Comparison of ENCODE assay signal across 21 cellular contexts in the genomic region with DNA sequence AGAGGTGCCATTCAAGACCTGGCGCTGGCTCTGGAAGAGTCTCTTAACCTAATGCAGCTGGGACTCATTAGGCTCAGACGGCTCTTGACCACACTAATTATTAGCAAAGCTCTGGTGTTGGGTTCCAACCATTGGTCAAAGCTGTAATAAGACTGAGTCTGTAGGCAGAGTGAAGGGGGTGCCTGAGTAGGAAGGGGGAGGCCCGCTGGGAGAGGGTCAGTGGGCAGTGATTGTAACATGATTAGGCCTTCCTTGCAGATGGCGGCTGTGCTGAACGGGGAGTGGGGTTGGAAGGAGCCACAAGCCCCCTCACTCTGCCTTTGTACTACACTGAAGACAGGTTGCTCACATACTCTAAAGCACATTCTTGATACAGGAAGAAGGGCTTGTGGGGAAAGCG. TPM values are rescaled to one million over a fixed set of nuclear protein-coding genes. Genes with fewer than 3 reads are reported as not detected.
DNase-seq lines count a peak whose midpoint lies in the region; ATAC-seq, FAIRE-seq and TF ChIP-seq lines count a peak whose summit lies in the region.
"Had no signal": no experiment of that assay in that cellular context is flagged by ENCODE, and none has a peak within 500 bp of the region (broad histone marks: within the 10 kb centered on the region; RNA-seq: fewer than 3 reads in every experiment).

No MANE protein-coding gene starts in this region.

- H4K20me1 ChIP-seq in HepG2 (ENCODE audit: insufficient read depth, low read length) (no peaks in the 10 kb centered on the region), MM.1S (ENCODE audit: insufficient read depth, low read length) (no peaks in the 10 kb centered on the region)

- in situ Hi-C loops in HepG2 (cut with HindIII; ENCODE audit: extremely low pct_ligation_motif_present, low pct_unique_long_range_greater_than_20kb): no loop called here

- no peaks in the 10 kb centered on the region for H3K9me3 ChIP-seq in HepG2 (ENCODE audit: low read length)
- no peaks in the 10 kb centered on the region for H3K9me3 ChIP-seq in right lobe of liver
- no peaks in the 10 kb centered on the region for H3K9me3 ChIP-seq in MM.1S (replicated peaks; ENCODE audit: insufficient read depth, low read length)
- no peaks in the 10 kb centered on the region for H3K9me3 ChIP-seq in mucosa of descending colon
- H3K9me3 ChIP-seq: BE2C had no signal

- BruUV-seq in HepG2 (replicated peaks; lab: Mats Ljungman, UMichigan): no TSS peak

- H3K4me1 Mint-ChIP-seq in activated naive CD8-positive, alpha-beta T cell treated with anti-CD3 and anti-CD28 coated beads, Interleukin-2, amount 50 U/mL, for 24 hours: peaks cover 19% of the 10 kb centered on the region
- peaks cover 12 to 21% (median 12%) of the 10 kb centered on the region in 3 donors for H3K4me1 Mint-ChIP-seq in naive B cell

- peak overlapping the region; percentile 70 for H3K27ac Mint-ChIP-seq in activated naive CD8-positive, alpha-beta T cell treated with anti-CD3 and anti-CD28 coated beads, Interleukin-2, amount 50 U/mL, for 24 hours
- H3K27ac Mint-ChIP-seq in naive B cell: peak overlapping the region in 4 of 6 donors; percentile 6 to 76 (median 54)

- TF ChIP-seq POLR2A in HepG2 (IDR thresholded peaks at IDR 0.05; ENCODE audit: insufficient read depth in 1 of 2, low read depth in 2 of 2, low read length in 2 of 2) (no peak), right lobe of liver (IDR thresholded peaks at IDR 0.05) (no peak)

- no peak overlapping the region for H3K9ac ChIP-seq in HepG2 (ENCODE audit: insufficient read depth, low read depth, low read length)
- H3K9ac ChIP-seq in MM.1S (ENCODE audit: low read length): no peak overlapping the region

- no peak for FAIRE-seq in HepG2 (lab: Jason Lieb, UNC)

- no peak overlapping the region for H3K4me3 Mint-ChIP-seq in activated naive CD8-positive, alpha-beta T cell treated with anti-CD3 and anti-CD28 coated beads, Interleukin-2, amount 50 U/mL, for 24 hours
- no peak overlapping the region for H3K4me3 Mint-ChIP-seq in naive B cell
- H3K4me3 Mint-ChIP-seq: H9 had no signal

- TF ChIP-seq EP300 in HepG2 (IDR thresholded peaks at IDR 0.05; ENCODE audit: low read depth in 2 of 2, low read length in 2 of 2) (no peak), HepG2 (CRISPR knock-in tag; IDR thresholded peaks at IDR 0.05; ENCODE audit: borderline replicate concordance) (no peak)

- ATAC-seq in HepG2 (no peak), right lobe of liver (no peak), naive B cell (ENCODE audit: low read depth in 2 of 2) (no peak), mucosa of descending colon (no peak)
- no peak for ATAC-seq in activated naive CD8-positive, alpha-beta T cell treated with anti-CD3 and anti-CD28 coated beads, Interleukin-2, amount 50 U/mL, for 24 hours

- H3K36me3 ChIP-seq in HepG2 (replicated peaks in 1 of 2; ENCODE audit: control insufficient read depth in 1 of 2, insufficient read depth in 2 of 2, low read length in 2 of 2) (peaks cover 40 to 59% of the 10 kb centered on the region in 2 experiments), right lobe of liver (peaks cover 7 to 60% (median 31%) of the 10 kb centered on the region in 4 donors), MM.1S (replicated peaks; ENCODE audit: insufficient read depth, low read length) (peaks cover 40% of the 10 kb centered on the region), mucosa of descending colon (ENCODE audit: low read depth) (peaks cover 14% of the 10 kb centered on the region)

- POLR2A ChIA-PET in HepG2 (lab: Yijun Ruan, JAX): no interaction called here

- H2AFZ ChIP-seq in HepG2 (ENCODE audit: low read length): no peak overlapping the region
- no peak overlapping the region for H2AFZ ChIP-seq in MM.1S (ENCODE audit: low read length)
- H2AFZ ChIP-seq: PC-9 had no signal

- H3K36me3 Mint-ChIP-seq in activated naive CD8-positive, alpha-beta T cell treated with anti-CD3 and anti-CD28 coated beads, Interleukin-2, amount 50 U/mL, for 24 hours (ENCODE audit: low read depth): peaks cover 64% of the 10 kb centered on the region
- peaks cover 16 to 27% of the 10 kb centered on the region in 2 donors for H3K36me3 Mint-ChIP-seq in naive B cell

- no peaks in the 10 kb centered on the region for H3K9me3 Mint-ChIP-seq in activated naive CD8-positive, alpha-beta T cell treated with anti-CD3 and anti-CD28 coated beads, Interleukin-2, amount 50 U/mL, for 24 hours
- no peaks in the 10 kb centered on the region for H3K9me3 Mint-ChIP-seq in naive B cell
- H3K9me3 Mint-ChIP-seq: H9 had no signal

- 96% methylated on average over 5 of the region's 6 CpGs for WGBS in HepG2 (ENCODE audit: low lambda C conversion rate)
- 60% methylated on average over 2 of the region's 6 CpGs for WGBS in right lobe of liver (ENCODE audit: insufficient coverage, low coverage, low lambda C conversion rate, missing lambda C conversion rate)

- no peak for TF ChIP-seq RAD21 in HepG2 (CRISPR knock-in tag; IDR thresholded peaks at IDR 0.05)

- H3K4me3 ChIP-seq in HepG2 (replicated peaks in 1 of 3; ENCODE audit: insufficient read depth in 1 of 3, low read depth in 2 of 3, low read length in 3 of 3): no peak overlapping the region
- no peak overlapping the region for H3K4me3 ChIP-seq in right lobe of liver
- no peak overlapping the region for H3K4me3 ChIP-seq in MM.1S (ENCODE audit: low read length)
- no peak overlapping the region for H3K4me3 ChIP-seq in mucosa of descending colon
- H3K4me3 ChIP-seq: PC-9 had no signal

- H3K27ac ChIP-seq in HepG2 (ENCODE audit: extremely low read length, insufficient read depth, low read length): no peak overlapping the region
- no peak overlapping the region for H3K27ac ChIP-seq in right lobe of liver
- H3K27ac ChIP-seq in MM.1S (ENCODE audit: low read length): no peak overlapping the region
- H3K27ac ChIP-seq: PC-9 had no signal

- H3K4me2 ChIP-seq in HepG2 (ENCODE audit: low read depth, low read length) (no peak overlapping the region), MM.1S (ENCODE audit: low read depth, low read length) (no peak overlapping the region)
- H3K4me2 ChIP-seq: PC-9 had no signal

- no peaks in the 10 kb centered on the region; a peak in 1 of 5 replicates for H3K27me3 ChIP-seq in HepG2 (ENCODE audit: control insufficient read depth in 1 of 2, insufficient read depth in 2 of 2, low read length in 2 of 2)
- H3K27me3 ChIP-seq in right lobe of liver: no peaks in the 10 kb centered on the region
- H3K27me3 ChIP-seq in MM.1S (replicated peaks; ENCODE audit: insufficient read depth, low read length): no peaks in the 10 kb centered on the region
- H3K27me3 ChIP-seq: BE2C had no signal

- CTCF ChIA-PET in HepG2 (lab: Yijun Ruan, JAX; ENCODE audit: low intra/inter-chr PET ratio, low total read pairs): no interaction called here

- no peak for TF ChIP-seq CTCF in HepG2 (CRISPR knock-in tag; IDR thresholded peaks at IDR 0.05)
- TF ChIP-seq CTCF in right lobe of liver (IDR thresholded peaks at IDR 0.05): no peak
- TF ChIP-seq CTCF in MM.1S (IDR thresholded peaks at IDR 0.05; ENCODE audit: low read length): no peak
- no peak for TF ChIP-seq CTCF in mucosa of descending colon (IDR thresholded peaks at IDR 0.05)

- DNase-seq in HepG2 (ENCODE audit: low spot score) (no peak), right lobe of liver (no peak), naive B cell (no peak), MM.1S (no peak), mucosa of descending colon (no peak)
- DNase-seq in activated naive CD8-positive, alpha-beta T cell treated with anti-CD3 and anti-CD28 coated beads, Interleukin-2, amount 50 U/mL, for 24 hours: no peak
- DNase-seq in stimulated activated CD4-positive, alpha-beta T cell treated with anti-CD3 and anti-CD28 coated beads, Interleukin-4, amount 100 ng/mL, for 1 hour: no peak
- DNase-seq: BE2C, COR-L47, DMS79, H9, KBM-7, NCI-H1092 treated with DMSO at 0.1 percent for 48 hours, NCI-H1436 treated with DMSO at 0.1 percent for 48 hours, NCI-H1930, NCI-H226, NCI-H510A treated with DMSO at 0.1 percent for 48 hours, NCI-H748 treated with DMSO at 0.1 percent for 48 hours, RPMI8226, SHP77 had no signal

- no peaks in the 10 kb centered on the region for H3F3A ChIP-seq in MM.1S (ENCODE audit: insufficient read depth, low read length)

- H3K79me2 ChIP-seq in HepG2 (ENCODE audit: insufficient read depth, low read length) (peaks cover 17% of the 10 kb centered on the region), MM.1S (ENCODE audit: low read length) (peaks cover 40% of the 10 kb centered on the region)

- intact Hi-C loops in HepG2 (cut with micrococcal nuclease; ENCODE audit: unreplicated experiment) (no loop called here), right lobe of liver (cut with DNase I) (loop anchor here in 1 of 2 donors (10.0 kb wide), 1 partner anchor 49 kb away; the partner anchor contains the start of genes FAM118B and RPUSD4), mucosa of descending colon (cut with DNase I, micrococcal nuclease) (no loop called here)

- no peaks in the 10 kb centered on the region for H3K27me3 Mint-ChIP-seq in activated naive CD8-positive, alpha-beta T cell treated with anti-CD3 and anti-CD28 coated beads, Interleukin-2, amount 50 U/mL, for 24 hours
- H3K27me3 Mint-ChIP-seq in naive B cell: no peaks in the 10 kb centered on the region

- no peaks in the 10 kb centered on the region for H3K9me2 ChIP-seq in MM.1S (replicated peaks; ENCODE audit: insufficient read depth, low read length)

- H3K4me1 ChIP-seq in HepG2 (ENCODE audit: insufficient read depth, low read length): peaks cover 16% of the 10 kb centered on the region
- H3K4me1 ChIP-seq in right lobe of liver: peaks cover 0 to 7% (median 0%) of the 10 kb centered on the region in 4 donors
- H3K4me1 ChIP-seq in MM.1S (ENCODE audit: low read length): 0 out of 2 replicates have a peak, but pooled peaks cover 6% of the 10 kb centered on the region
- peaks cover 9% of the 10 kb centered on the region for H3K4me1 ChIP-seq in mucosa of descending colon (ENCODE audit: low read depth)
- H3K4me1 ChIP-seq: BE2C had no signal

RNA-seq across cellular contexts. Expression of gene SRPRA, which starts 5.2 kb away (rescaled TPM):
- 16.4 and 27.7 TPM in 2 replicates for total RNA-seq in HepG2 (2016; rRNA removed; fragmentation: Illumina TruSeq; extraction: Trizol)
- total RNA-seq in HepG2 (2016; cell fraction: cytosol; rRNA removed; fragmentation: Illumina TruSeq; extraction: Trizol; ENCODE audit: low read depth): 2.7 and 3.2 TPM in 2 replicates
- 14.6 and 27.3 TPM in 2 replicates for total RNA-seq in HepG2 (2016; cell fraction: insoluble cytoplasmic fraction; rRNA removed; fragmentation: Illumina TruSeq; extraction: Trizol)
- 8.0 and 10.6 TPM in 2 replicates for total RNA-seq in HepG2 (2016; cell fraction: membrane; rRNA removed; fragmentation: Illumina TruSeq; extraction: Trizol)
- total RNA-seq in HepG2 (2016; cell fraction: nucleus; rRNA removed; fragmentation: Illumina TruSeq; extraction: Trizol): 59.3 and 69.9 TPM in 2 replicates
- 64.6 and 67.6 TPM in 2 replicates for polyA plus RNA-seq in HepG2 (2011; rRNA removed)
- 67.4 and 74.4 TPM in 2 replicates for polyA plus RNA-seq in HepG2 (2011; cell fraction: cytosol; rRNA removed)
- 95.0 and 97.8 TPM in 2 replicates for polyA plus RNA-seq in HepG2 (2011; cell fraction: nucleus; rRNA removed)
- polyA plus RNA-seq in HepG2 (2012): 66.3 and 75.8 TPM in 2 replicates
- polyA plus RNA-seq in HepG2 (2016; cell fraction: cytosol; fragmentation: Illumina TruSeq; extraction: Trizol; ENCODE audit: low read depth): 4.3 and 4.8 TPM in 2 replicates
- polyA plus RNA-seq in HepG2 (2016; cell fraction: insoluble cytoplasmic fraction; fragmentation: Illumina TruSeq; extraction: Trizol; ENCODE audit: low read depth): 27.7 and 34.9 TPM in 2 replicates
- 9.2 and 12.3 TPM in 2 replicates for polyA plus RNA-seq in HepG2 (2016; cell fraction: membrane; fragmentation: Illumina TruSeq; extraction: Trizol; ENCODE audit: low read depth)
- polyA plus RNA-seq in HepG2 (2016; cell fraction: nucleus; fragmentation: Illumina TruSeq; extraction: Trizol; ENCODE audit: insufficient read depth, low read depth): 133 TPM in 2 replicates
- 87.4 and 136 TPM in 2 replicates for polyA minus RNA-seq in HepG2 (2011; rRNA and poly(A)+ RNA removed; ENCODE audit: low replicate concordance)
- polyA minus RNA-seq in HepG2 (2011; cell fraction: cytosol; rRNA and poly(A)+ RNA removed): 49.7 and 49.8 TPM in 2 replicates
- polyA minus RNA-seq in HepG2 (2011; cell fraction: nucleus; rRNA and poly(A)+ RNA removed): 135 and 143 TPM in 2 replicates
- 100 to 1,000 TPM in 5 of 6 experiments, 10 to 100 TPM in 1; 95.0 to 150 (median 122) TPM for total RNA-seq in right lobe of liver
- 100 to 1,000 TPM in 1 of 6 donors, 10 to 100 TPM in 5; 55.5 to 102 (median 80.5) TPM for polyA plus RNA-seq in naive B cell (ENCODE audit: low read depth in 6 of 6)
- total RNA-seq in mucosa of descending colon: 10 to 100 TPM; 73.8 to 88.1 (median 79.2) TPM

RNA-seq across cellular contexts. Expression of gene FOXRED1, which starts 5.5 kb away (rescaled TPM):
- total RNA-seq in HepG2 (2016; rRNA removed; fragmentation: Illumina TruSeq; extraction: Trizol): 42.9 and 50.2 TPM in 2 replicates
- total RNA-seq in HepG2 (2016; cell fraction: cytosol; rRNA removed; fragmentation: Illumina TruSeq; extraction: Trizol; ENCODE audit: low read depth): 13.0 and 13.3 TPM in 2 replicates
- total RNA-seq in HepG2 (2016; cell fraction: insoluble cytoplasmic fraction; rRNA removed; fragmentation: Illumina TruSeq; extraction: Trizol): 43.9 and 49.5 TPM in 2 replicates
- 16.4 and 18.0 TPM in 2 replicates for total RNA-seq in HepG2 (2016; cell fraction: membrane; rRNA removed; fragmentation: Illumina TruSeq; extraction: Trizol)
- 32.4 TPM in 2 replicates for total RNA-seq in HepG2 (2016; cell fraction: nucleus; rRNA removed; fragmentation: Illumina TruSeq; extraction: Trizol)
- polyA plus RNA-seq in HepG2 (2011; rRNA removed): 24.7 and 29.6 TPM in 2 replicates
- 24.1 and 38.8 TPM in 2 replicates for polyA plus RNA-seq in HepG2 (2011; cell fraction: cytosol; rRNA removed)
- polyA plus RNA-seq in HepG2 (2011; cell fraction: nucleus; rRNA removed): 39.3 and 48.4 TPM in 2 replicates
- 15.5 and 27.9 TPM in 2 replicates for polyA plus RNA-seq in HepG2 (2012)
- 6.7 and 7.3 TPM in 2 replicates for polyA plus RNA-seq in HepG2 (2016; cell fraction: cytosol; fragmentation: Illumina TruSeq; extraction: Trizol; ENCODE audit: low read depth)
- polyA plus RNA-seq in HepG2 (2016; cell fraction: insoluble cytoplasmic fraction; fragmentation: Illumina TruSeq; extraction: Trizol; ENCODE audit: low read depth): 49.1 and 50.0 TPM in 2 replicates
- polyA plus RNA-seq in HepG2 (2016; cell fraction: membrane; fragmentation: Illumina TruSeq; extraction: Trizol; ENCODE audit: low read depth): 8.9 and 10.8 TPM in 2 replicates
- polyA plus RNA-seq in HepG2 (2016; cell fraction: nucleus; fragmentation: Illumina TruSeq; extraction: Trizol; ENCODE audit: insufficient read depth, low read depth): 95.9 and 96.9 TPM in 2 replicates
- polyA minus RNA-seq in HepG2 (2011; rRNA and poly(A)+ RNA removed; ENCODE audit: low replicate concordance): 40.2 and 50.7 TPM in 2 replicates
- polyA minus RNA-seq in HepG2 (2011; cell fraction: cytosol; rRNA and poly(A)+ RNA removed): 9.2 and 9.8 TPM in 2 replicates
- 22.1 and 23.8 TPM in 2 replicates for polyA minus RNA-seq in HepG2 (2011; cell fraction: nucleus; rRNA and poly(A)+ RNA removed)
- total RNA-seq in right lobe of liver: 10 to 100 TPM; 18.6 to 50.2 (median 39.8) TPM
- 10 to 100 TPM; 15.8 to 39.0 (median 19.8) TPM for polyA plus RNA-seq in naive B cell (ENCODE audit: low read depth in 6 of 6)
- total RNA-seq in mucosa of descending colon: 10 to 100 TPM; 24.3 to 36.9 (median 31.4) TPM

RNA-seq across cellular contexts. Expression of gene TIRAP, which starts 19.4 kb away (rescaled TPM):
- 5.4 and 6.2 TPM in 2 replicates for total RNA-seq in HepG2 (2016; rRNA removed; fragmentation: Illumina TruSeq; extraction: Trizol)
- 1.8 and 1.9 TPM in 2 replicates for total RNA-seq in HepG2 (2016; cell fraction: cytosol; rRNA removed; fragmentation: Illumina TruSeq; extraction: Trizol; ENCODE audit: low read depth)
- 5.5 and 5.6 TPM in 2 replicates for total RNA-seq in HepG2 (2016; cell fraction: insoluble cytoplasmic fraction; rRNA removed; fragmentation: Illumina TruSeq; extraction: Trizol)
- 4.3 TPM in 2 replicates for total RNA-seq in HepG2 (2016; cell fraction: membrane; rRNA removed; fragmentation: Illumina TruSeq; extraction: Trizol)
- total RNA-seq in HepG2 (2016; cell fraction: nucleus; rRNA removed; fragmentation: Illumina TruSeq; extraction: Trizol): 4.4 and 5.5 TPM in 2 replicates
- polyA plus RNA-seq in HepG2 (2011; rRNA removed): 5.7 and 7.0 TPM in 2 replicates
- 4.5 and 5.2 TPM in 2 replicates for polyA plus RNA-seq in HepG2 (2011; cell fraction: cytosol; rRNA removed)
- 9.1 and 10.8 TPM in 2 replicates for polyA plus RNA-seq in HepG2 (2011; cell fraction: nucleus; rRNA removed)
- polyA plus RNA-seq in HepG2 (2012): 4.6 and 5.5 TPM in 2 replicates
- 1.6 and 1.8 TPM in 2 replicates for polyA plus RNA-seq in HepG2 (2016; cell fraction: cytosol; fragmentation: Illumina TruSeq; extraction: Trizol; ENCODE audit: low read depth)
- polyA plus RNA-seq in HepG2 (2016; cell fraction: insoluble cytoplasmic fraction; fragmentation: Illumina TruSeq; extraction: Trizol; ENCODE audit: low read depth): 6.8 and 8.2 TPM in 2 replicates
- 3.3 and 3.8 TPM in 2 replicates for polyA plus RNA-seq in HepG2 (2016; cell fraction: membrane; fragmentation: Illumina TruSeq; extraction: Trizol; ENCODE audit: low read depth)
- 9.4 and 9.9 TPM in 2 replicates for polyA plus RNA-seq in HepG2 (2016; cell fraction: nucleus; fragmentation: Illumina TruSeq; extraction: Trizol; ENCODE audit: insufficient read depth, low read depth)
- polyA minus RNA-seq in HepG2 (2011; rRNA and poly(A)+ RNA removed; ENCODE audit: low replicate concordance): 14.2 and 15.0 TPM in 2 replicates
- polyA minus RNA-seq in HepG2 (2011; cell fraction: cytosol; rRNA and poly(A)+ RNA removed): 6.2 and 6.8 TPM in 2 replicates
- polyA minus RNA-seq in HepG2 (2011; cell fraction: nucleus; rRNA and poly(A)+ RNA removed): 5.8 and 10.1 TPM in 2 replicates
- total RNA-seq in right lobe of liver: 10 to 100 TPM in 2 of 6 experiments, 1 to 10 TPM in 4; 8.0 to 12.1 (median 9.7) TPM
- polyA plus RNA-seq in naive B cell (ENCODE audit: low read depth in 6 of 6): 10 to 100 TPM in 3 of 6 donors, 1 to 10 TPM in 3; 4.9 to 11.2 (median 9.9) TPM
- total RNA-seq in mucosa of descending colon: 10 to 100 TPM; 18.5 to 24.8 (median 21.5) TPM

RNA-seq across cellular contexts. Expression of gene DCPS, which starts 40.4 kb away (rescaled TPM):
- total RNA-seq in HepG2 (2016; rRNA removed; fragmentation: Illumina TruSeq; extraction: Trizol) (21.9 and 24.1 TPM in 2 replicates), right lobe of liver (10 to 100 TPM; 12.6 to 65.2 (median 21.9) TPM), mucosa of descending colon (10 to 100 TPM in 2 of 3 donors, 1 to 10 TPM in 1; 10.0 to 21.3 (median 14.8) TPM)
- total RNA-seq in HepG2 (2016; cell fraction: cytosol; rRNA removed; fragmentation: Illumina TruSeq; extraction: Trizol; ENCODE audit: low read depth): 4.3 and 4.6 TPM in 2 replicates
- 20.7 and 23.2 TPM in 2 replicates for total RNA-seq in HepG2 (2016; cell fraction: insoluble cytoplasmic fraction; rRNA removed; fragmentation: Illumina TruSeq; extraction: Trizol)
- 6.0 and 8.2 TPM in 2 replicates for total RNA-seq in HepG2 (2016; cell fraction: membrane; rRNA removed; fragmentation: Illumina TruSeq; extraction: Trizol)
- 10.8 and 11.7 TPM in 2 replicates for total RNA-seq in HepG2 (2016; cell fraction: nucleus; rRNA removed; fragmentation: Illumina TruSeq; extraction: Trizol)
- polyA plus RNA-seq in HepG2 (2011; rRNA removed) (20.7 and 22.5 TPM in 2 replicates), naive B cell (ENCODE audit: low read depth in 6 of 6) (10 to 100 TPM; 28.4 to 49.1 (median 39.5) TPM)
- polyA plus RNA-seq in HepG2 (2011; cell fraction: cytosol; rRNA removed): 25.0 and 33.9 TPM in 2 replicates
- polyA plus RNA-seq in HepG2 (2011; cell fraction: nucleus; rRNA removed): 11.1 and 11.9 TPM in 2 replicates
- 12.9 and 13.5 TPM in 2 replicates for polyA plus RNA-seq in HepG2 (2012)
- polyA plus RNA-seq in HepG2 (2016; cell fraction: cytosol; fragmentation: Illumina TruSeq; extraction: Trizol; ENCODE audit: low read depth): 4.1 and 4.3 TPM in 2 replicates
- polyA plus RNA-seq in HepG2 (2016; cell fraction: insoluble cytoplasmic fraction; fragmentation: Illumina TruSeq; extraction: Trizol; ENCODE audit: low read depth): 29.3 and 35.5 TPM in 2 replicates
- polyA plus RNA-seq in HepG2 (2016; cell fraction: membrane; fragmentation: Illumina TruSeq; extraction: Trizol; ENCODE audit: low read depth): 5.8 and 6.4 TPM in 2 replicates
- polyA plus RNA-seq in HepG2 (2016; cell fraction: nucleus; fragmentation: Illumina TruSeq; extraction: Trizol; ENCODE audit: insufficient read depth, low read depth): 15.1 and 15.2 TPM in 2 replicates
- 16.9 and 47.3 TPM in 2 replicates for polyA minus RNA-seq in HepG2 (2011; rRNA and poly(A)+ RNA removed; ENCODE audit: low replicate concordance)
- 5.5 and 10.6 TPM in 2 replicates for polyA minus RNA-seq in HepG2 (2011; cell fraction: cytosol; rRNA and poly(A)+ RNA removed)
- 7.1 and 7.6 TPM in 2 replicates for polyA minus RNA-seq in HepG2 (2011; cell fraction: nucleus; rRNA and poly(A)+ RNA removed)

RNA-seq across cellular contexts. Expression of gene FAM118B, which starts 51.9 kb away (rescaled TPM):
- 25.7 and 30.9 TPM in 2 replicates for total RNA-seq in HepG2 (2016; rRNA removed; fragmentation: Illumina TruSeq; extraction: Trizol)
- total RNA-seq in HepG2 (2016; cell fraction: cytosol; rRNA removed; fragmentation: Illumina TruSeq; extraction: Trizol; ENCODE audit: low read depth): 4.3 and 4.7 TPM in 2 replicates
- 25.2 and 33.9 TPM in 2 replicates for total RNA-seq in HepG2 (2016; cell fraction: insoluble cytoplasmic fraction; rRNA removed; fragmentation: Illumina TruSeq; extraction: Trizol)
- total RNA-seq in HepG2 (2016; cell fraction: membrane; rRNA removed; fragmentation: Illumina TruSeq; extraction: Trizol): 11.4 and 12.1 TPM in 2 replicates
- 17.6 and 18.5 TPM in 2 replicates for total RNA-seq in HepG2 (2016; cell fraction: nucleus; rRNA removed; fragmentation: Illumina TruSeq; extraction: Trizol)
- 10.2 and 10.4 TPM in 2 replicates for polyA plus RNA-seq in HepG2 (2011; rRNA removed)
- polyA plus RNA-seq in HepG2 (2011; cell fraction: cytosol; rRNA removed): 6.6 and 10.7 TPM in 2 replicates
- polyA plus RNA-seq in HepG2 (2011; cell fraction: nucleus; rRNA removed): 3.4 and 4.2 TPM in 2 replicates
- 8.2 and 8.8 TPM in 2 replicates for polyA plus RNA-seq in HepG2 (2012)
- 3.3 and 3.4 TPM in 2 replicates for polyA plus RNA-seq in HepG2 (2016; cell fraction: cytosol; fragmentation: Illumina TruSeq; extraction: Trizol; ENCODE audit: low read depth)
- polyA plus RNA-seq in HepG2 (2016; cell fraction: insoluble cytoplasmic fraction; fragmentation: Illumina TruSeq; extraction: Trizol; ENCODE audit: low read depth): 27.7 and 31.2 TPM in 2 replicates
- 6.7 and 7.0 TPM in 2 replicates for polyA plus RNA-seq in HepG2 (2016; cell fraction: membrane; fragmentation: Illumina TruSeq; extraction: Trizol; ENCODE audit: low read depth)
- polyA plus RNA-seq in HepG2 (2016; cell fraction: nucleus; fragmentation: Illumina TruSeq; extraction: Trizol; ENCODE audit: insufficient read depth, low read depth): 14.7 and 15.9 TPM in 2 replicates
- polyA minus RNA-seq in HepG2 (2011; rRNA and poly(A)+ RNA removed; ENCODE audit: low replicate concordance): 2.5 and 4.9 TPM in 2 replicates
- 3.3 and 6.6 TPM in 2 replicates for polyA minus RNA-seq in HepG2 (2011; cell fraction: cytosol; rRNA and poly(A)+ RNA removed)
- polyA minus RNA-seq in HepG2 (2011; cell fraction: nucleus; rRNA and poly(A)+ RNA removed): 10.6 and 13.4 TPM in 2 replicates
- 1 to 10 TPM; 4.6 to 8.3 (median 5.8) TPM for total RNA-seq in right lobe of liver
- 10 to 100 TPM in 5 of 6 donors, 1 to 10 TPM in 1; 9.7 to 15.2 (median 11.8) TPM for polyA plus RNA-seq in naive B cell (ENCODE audit: low read depth in 6 of 6)
- total RNA-seq in mucosa of descending colon: 10 to 100 TPM; 35.4 to 62.5 (median 48.5) TPM
